In the genomic region with DNA sequence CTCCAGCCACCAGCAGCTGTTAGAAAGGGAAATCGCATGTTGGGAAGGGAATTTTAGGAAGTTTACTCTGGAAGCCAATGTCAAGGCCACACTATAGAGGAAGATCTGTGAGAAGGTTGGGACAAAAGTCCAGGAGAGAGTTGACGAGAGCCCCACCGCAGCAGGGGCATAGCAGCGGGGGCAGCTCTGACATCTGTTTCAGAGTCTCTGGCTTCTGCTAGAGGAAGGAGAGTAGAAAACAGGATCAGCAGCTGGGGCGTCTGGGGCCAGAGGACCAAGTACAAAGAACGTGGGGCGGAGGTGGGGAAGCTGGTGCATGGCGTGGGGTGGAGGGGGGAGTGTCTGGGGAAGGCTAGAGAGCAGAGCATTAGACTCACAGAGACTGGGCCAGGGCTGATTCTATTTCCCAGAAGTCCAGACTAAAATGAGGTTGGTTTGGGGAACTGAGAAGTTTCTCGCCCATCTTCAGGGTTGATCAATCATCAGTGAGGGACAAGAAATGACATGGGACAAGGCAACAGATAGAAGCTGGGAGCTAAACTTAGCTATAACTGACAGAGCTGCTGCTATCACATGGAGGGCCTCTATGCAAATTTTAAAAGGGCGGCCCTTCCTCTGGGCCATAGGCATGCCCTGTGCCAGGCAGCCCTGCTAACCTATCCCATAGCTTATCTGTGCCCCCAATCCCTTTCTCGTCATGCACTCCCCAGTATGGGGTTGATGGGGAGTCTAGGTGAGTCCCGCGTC, we compare ENCODE assay signal across 8 cellular contexts. TPM values are rescaled to one million over a fixed set of nuclear protein-coding genes. Genes with fewer than 3 reads are reported as not detected.
A peak's percentile ranks its signal among the peaks of the same experiment; 100 is the strongest.
DNase-seq lines count a peak whose midpoint lies in the region; ATAC-seq, FAIRE-seq and TF ChIP-seq lines count a peak whose summit lies in the region.

No MANE protein-coding gene starts in this region.

- TF ChIP-seq POLR2A in esophagus squamous epithelium (IDR thresholded peaks at IDR 0.05), result no peak
- no peak for TF ChIP-seq POLR2A in spleen (IDR thresholded peaks at IDR 0.05)

- TF ChIP-seq CTCF in AG04450 (IDR thresholded peaks at IDR 0.05; ENCODE audit: low read depth, low read length) (no peak), OCI-LY7 (conservative IDR thresholded peaks at IDR 0.05; ENCODE audit: low read length) (no peak), esophagus squamous epithelium (IDR thresholded peaks at IDR 0.05) (no peak), spleen (IDR thresholded peaks at IDR 0.05 in 8 of 11, conservative IDR thresholded peaks at IDR 0.05 in 3 of 11) (no peak)

- WGBS in esophagus squamous epithelium, 2 donors, result 56 to 64% methylated on average over 9 of the region's 13 CpGs
- 43 to 63% (median 50%) methylated on average over 13 of the region's 13 CpGs for WGBS in spleen, 5 donors

- peak overlapping the region; percentile 84 for H3K4me3 ChIP-seq in AG04450 (ENCODE audit: low read depth, low read length)
- H3K4me3 ChIP-seq in OCI-LY7 (ENCODE audit: low read depth, low read length, poor library complexity, severe bottlenecking), result peak overlapping the region; percentile 77
- peak overlapping the region; percentile 54 to 95 (median 72) for H3K4me3 ChIP-seq in esophagus squamous epithelium
- H3K4me3 ChIP-seq in spleen, result peak overlapping the region; percentile 58 to 92 (median 78)

- intact Hi-C loops in OCI-LY7 (cut with micrococcal nuclease; ENCODE audit: unreplicated experiment), result loop anchor here (1.0 to 2.0 kb wide), 3 partner anchors 8 to 21 kb away; no protein-coding TSS in a partner anchor
- intact Hi-C loops in esophagus squamous epithelium (cut with DNase I), result no loop called here
- intact Hi-C loops in spleen (cut with DNase I; ENCODE audit: low total_unique reads), result no loop called here

- H3K27ac ChIP-seq in AG04450 (ENCODE audit: low read depth, low read length) (no peak overlapping the region), OCI-LY7 (ENCODE audit: low read depth, low read length, poor library complexity, severe bottlenecking) (peak overlapping the region; percentile 100), esophagus squamous epithelium (peak overlapping the region; percentile 90 to 99 (median 96)), spleen (peak overlapping the region; percentile 94 to 100 (median 98))

- no peak overlapping the region for H2AFZ ChIP-seq in OCI-LY7 (ENCODE audit: low read length)

- peak overlapping the region; percentile 100 for H3K4me2 ChIP-seq in OCI-LY7 (ENCODE audit: low read length)

- H4K20me1 ChIP-seq in OCI-LY7 (ENCODE audit: insufficient read depth, low read length), result no peaks in the 10 kb centered on the region

- POLR2A ChIA-PET in AG04450 (lab: Yijun Ruan, JAX), result interaction anchor here (0.6 kb wide), 3 partner anchors 23 to 853 kb away, joined by 3 to 15 read pairs (median 6); partner anchors contain the start of gene SH2B1
- POLR2A ChIA-PET in OCI-LY7 (lab: Charles Lee), result interaction anchor here (0.6 to 3.1 kb wide), 13 partner anchors 8 to 112 kb away, joined by 3 to 37 read pairs (median 5); partner anchors contain the start of genes ATXN2L, CD19 and SH2B1

- no peaks in the 10 kb centered on the region for H3K27me3 ChIP-seq in AG04450 (ENCODE audit: control insufficient read depth, insufficient read depth, low read length)
- no peaks in the 10 kb centered on the region for H3K27me3 ChIP-seq in esophagus squamous epithelium
- H3K27me3 ChIP-seq in spleen (replicated peaks in 1 of 7), result no peaks in the 10 kb centered on the region

- H3K4me1 ChIP-seq in OCI-LY7 (ENCODE audit: insufficient read depth, low read length, poor library complexity, severe bottlenecking), result peaks cover 59% of the 10 kb centered on the region
- H3K4me1 ChIP-seq in esophagus squamous epithelium, result peaks cover 10 to 28% (median 15%) of the 10 kb centered on the region in 3 donors
- peaks cover 14 to 62% (median 41%) of the 10 kb centered on the region in 6 donors for H3K4me1 ChIP-seq in spleen

- no peak for FAIRE-seq in frontal cortex (lab: Jason Lieb, UNC)

- H3K9me2 ChIP-seq in OCI-LY7 (ENCODE audit: insufficient read depth, low read length), result no peaks in the 10 kb centered on the region

- no peak for DNase-seq in AG04450 (ENCODE audit: low read depth, low spot score)
- DNase-seq in OCI-LY7 (ENCODE audit: low spot score), result peak; percentile 94
- DNase-seq in esophagus squamous epithelium (lab: John Stamatoyannopoulos, UW), result no peak
- peak; percentile 88 for DNase-seq in spleen
- DNase-seq in NCI-H187 (lab: John Stamatoyannopoulos, UW), result no peak
- DNase-seq in frontal cortex (ENCODE audit: low spot score in 2 of 2), result no peak

- H3K9me3 ChIP-seq in AG04450 (ENCODE audit: control insufficient read depth, insufficient read depth, low read length), result no peaks in the 10 kb centered on the region; the same call in 1 of the 2 replicates
- peaks cover 6% of the 10 kb centered on the region; the same call in 1 of the 2 replicates for H3K9me3 ChIP-seq in OCI-LY7 (ENCODE audit: low read length)
- H3K9me3 ChIP-seq in esophagus squamous epithelium, result no peaks in the 10 kb centered on the region
- no peaks in the 10 kb centered on the region for H3K9me3 ChIP-seq in spleen

- CTCF ChIA-PET in AG04450 (lab: Charles Lee) (interaction anchor here (0.6 to 1.0 kb wide), 2 partner anchors 13 to 21 kb away, joined by 3 to 5 read pairs; no protein-coding TSS in a partner anchor), OCI-LY7 (lab: Charles Lee; ENCODE audit: unreplicated experiment) (interaction anchor here (0.7 to 2.6 kb wide), 5 partner anchors 9 to 39 kb away, joined by 4 to 18 read pairs (median 8); no protein-coding TSS in a partner anchor)

- H3K36me3 ChIP-seq in OCI-LY7 (ENCODE audit: insufficient read depth, low read length), result peaks cover 41% of the 10 kb centered on the region
- peaks cover 6 to 37% (median 11%) of the 10 kb centered on the region in 3 donors for H3K36me3 ChIP-seq in esophagus squamous epithelium
- H3K36me3 ChIP-seq in spleen, result peaks cover 0 to 43% (median 18%) of the 10 kb centered on the region in 6 donors

- TSS peak; percentile 68 for BruUV-seq in OCI-LY7 (replicated peaks; lab: Mats Ljungman, UMichigan)

- ATAC-seq in GM18858 (IDR thresholded peaks at IDR 0.05; ENCODE audit: unreplicated experiment), result peak; percentile 50
- ATAC-seq in HG02943 (IDR thresholded peaks at IDR 0.05; ENCODE audit: low read depth, unreplicated experiment), result peak; percentile 53

- peaks cover 29% of the 10 kb centered on the region; the same call in 1 of the 2 replicates for H3K79me2 ChIP-seq in OCI-LY7 (ENCODE audit: insufficient read depth, low read depth, low read length)

RNA-seq across cellular contexts. Expression of gene RABEP2, which starts 1.2 kb away (rescaled TPM):
- 9.0 and 11.7 TPM in 2 replicates for polyA plus RNA-seq in AG04450 (2011; rRNA removed)
- 5.4 and 5.7 TPM in 2 replicates for polyA minus RNA-seq in AG04450 (2011; rRNA and poly(A)+ RNA removed)
- total RNA-seq in OCI-LY7 (2014; rRNA removed; shearing (Covaris generic)), result 84.8 and 118 TPM in 2 replicates
- 84.2 and 87.2 TPM in 2 replicates for total RNA-seq in OCI-LY7 (2022)
- total RNA-seq in esophagus squamous epithelium, result 10 to 100 TPM; 28.7 to 47.2 (median 37.2) TPM
- 10 to 100 TPM; 43.1 to 82.5 (median 51.0) TPM for total RNA-seq in spleen
- 10 to 100 TPM; 40.8 to 90.0 (median 64.5) TPM for polyA plus RNA-seq in spleen
- 12.2 TPM for total RNA-seq in frontal cortex

RNA-seq across cellular contexts. Expression of gene CD19, which starts 7.9 kb away (rescaled TPM):
- polyA plus RNA-seq in AG04450 (2011; rRNA removed) (not detected in 2 replicates), spleen (100 to 1,000 TPM; 202 to 312 (median 278) TPM)
- not detected in 2 replicates for polyA minus RNA-seq in AG04450 (2011; rRNA and poly(A)+ RNA removed)
- 139 and 141 TPM in 2 replicates for total RNA-seq in OCI-LY7 (2014; rRNA removed; shearing (Covaris generic))
- total RNA-seq in OCI-LY7 (2022) (131 and 134 TPM in 2 replicates), esophagus squamous epithelium (under 1 TPM in 2 of 4 donors, not detected in 2; 0.19 to 0.42 TPM), spleen (100 to 1,000 TPM in 3 of 7 donors, 10 to 100 TPM in 4; 77.0 to 120 (median 98.0) TPM), frontal cortex (under 0.01 TPM)

RNA-seq across cellular contexts. Expression of gene NFATC2IP, which starts 26.9 kb away (rescaled TPM):
- polyA plus RNA-seq in AG04450 (2011; rRNA removed), result 20.7 and 22.3 TPM in 2 replicates
- 17.9 and 18.8 TPM in 2 replicates for polyA minus RNA-seq in AG04450 (2011; rRNA and poly(A)+ RNA removed)
- total RNA-seq in OCI-LY7 (2014; rRNA removed; shearing (Covaris generic)), result 68.8 and 73.0 TPM in 2 replicates
- total RNA-seq in OCI-LY7 (2022), result 104 and 114 TPM in 2 replicates
- total RNA-seq in esophagus squamous epithelium, result 10 to 100 TPM; 17.4 to 36.6 (median 24.2) TPM
- total RNA-seq in spleen, result 10 to 100 TPM; 44.3 to 63.5 (median 54.5) TPM
- 10 to 100 TPM; 21.1 to 34.0 (median 26.6) TPM for polyA plus RNA-seq in spleen
- total RNA-seq in frontal cortex, result 17.9 TPM

RNA-seq across cellular contexts. Expression of gene ATP2A1, which starts 45.5 kb away (rescaled TPM):
- polyA plus RNA-seq in AG04450 (2011; rRNA removed) (0.22 and 0.50 TPM in 2 replicates), spleen (under 1 TPM; 0.33 to 0.46 (median 0.42) TPM)
- polyA minus RNA-seq in AG04450 (2011; rRNA and poly(A)+ RNA removed), result 0.17 and 8.4 TPM in 2 replicates
- total RNA-seq in OCI-LY7 (2014; rRNA removed; shearing (Covaris generic)), result 1.0 and 5.0 TPM in 2 replicates
- total RNA-seq in OCI-LY7 (2022) (4.4 and 5.0 TPM in 2 replicates), esophagus squamous epithelium (under 1 TPM in 2 of 4 donors, not detected in 2; 0.19 to 0.26 TPM), spleen (1 to 10 TPM in 2 of 7 donors, under 1 TPM in 3, not detected in 2; 0.26 to 1.5 (median 0.82) TPM), frontal cortex (not detected)

RNA-seq across cellular contexts. Expression of gene SPNS1, which starts 50.8 kb away (rescaled TPM):
- 21.9 and 23.6 TPM in 2 replicates for polyA plus RNA-seq in AG04450 (2011; rRNA removed)
- polyA minus RNA-seq in AG04450 (2011; rRNA and poly(A)+ RNA removed), result 19.2 and 21.3 TPM in 2 replicates
- total RNA-seq in OCI-LY7 (2014; rRNA removed; shearing (Covaris generic)), result 12.4 and 20.1 TPM in 2 replicates
- total RNA-seq in OCI-LY7 (2022), result 20.4 and 21.5 TPM in 2 replicates
- total RNA-seq in esophagus squamous epithelium, result 10 to 100 TPM; 15.3 to 26.3 (median 18.5) TPM
- total RNA-seq in spleen, result 10 to 100 TPM; 26.9 to 41.1 (median 29.8) TPM
- 10 to 100 TPM; 30.0 to 91.4 (median 68.1) TPM for polyA plus RNA-seq in spleen
- 22.4 TPM for total RNA-seq in frontal cortex

Comparison
In these comparisons a context has a peak if more than half of its experiments do, and no peak if none do; other contexts are left out.
1. DNase-seq: peak in OCI-LY7 (single experiment) and spleen (single experiment); none in AG04450 (single experiment), esophagus squamous epithelium (single experiment), NCI-H187 (0 of 2) and frontal cortex (0 of 2).
2. RNA of gene CD19, which starts 7.9 kb away (total RNA-seq): 131 to 141 TPM in OCI-LY7 and 77.0 to 120 TPM in spleen; 0.19 to 0.42 TPM in esophagus squamous epithelium and under 0.01 TPM in frontal cortex (single experiment); every median in the first group is over 10 times any median in the second.
3. Peak in every context shown above with its lines, with median percentiles within 50 percentile points of each other: H3K4me3 ChIP-seq.